Comparison of ENCODE assay signal across 8 cellular contexts in genomic region chr14:31420013-31420318, GRCh38. TPM values are rescaled to one million over a fixed set of nuclear protein-coding genes. Genes with fewer than 3 reads are reported as not detected.
DNase-seq lines count a peak whose midpoint lies in the region; ATAC-seq and TF ChIP-seq lines count a peak whose summit lies in the region.

No MANE protein-coding gene starts in this region.

- peaks cover 6% of the 10 kb centered on the region for H4K20me1 ChIP-seq in osteoblast (ENCODE audit: insufficient read depth, low read length)

- peak overlapping the region; percentile 38 for H3K27ac Mint-ChIP-seq in glutamatergic neuron (ENCODE audit: unreplicated experiment)

- H3K4me3 Mint-ChIP-seq in glutamatergic neuron (ENCODE audit: unreplicated experiment) = peak overlapping the region; percentile 91

- peak; percentile 16 for DNase-seq in DMS153 (lab: John Stamatoyannopoulos, UW)
- no peak for DNase-seq in DMS153 treated with DMSO at 0.1 percent for 48 hours (lab: John Stamatoyannopoulos, UW; ENCODE audit: unreplicated experiment)
- peak; percentile 64 for DNase-seq in LNCaP clone FGC (ENCODE audit: low read depth)
- DNase-seq in activated naive CD4-positive, alpha-beta T cell treated with anti-CD3 and anti-CD28 coated beads, Interleukin-2, amount 50 U/mL, for 16 hours = peak; percentile 14
- peak; percentile 68 for DNase-seq in glutamatergic neuron
- DNase-seq in osteoblast (ENCODE audit: insufficient read length, low spot score, missing footprints) = no peak
- DNase-seq in DMS114 treated with DMSO at 0.1 percent for 48 hours (lab: John Stamatoyannopoulos, UW; ENCODE audit: unreplicated experiment) = no peak

- H3K36me3 ChIP-seq in osteoblast (ENCODE audit: insufficient read depth, low read length) = peaks cover 3% of the 10 kb centered on the region

- peak overlapping the region; percentile 96 for H3K4me2 ChIP-seq in osteoblast (ENCODE audit: insufficient read depth, low read length)

- peaks cover 7% of the 10 kb centered on the region for H3K4me1 Mint-ChIP-seq in glutamatergic neuron (ENCODE audit: low read depth, unreplicated experiment)

- peaks cover 52% of the 10 kb centered on the region for H3K79me2 ChIP-seq in osteoblast (ENCODE audit: insufficient read depth, low read length)

- TF ChIP-seq CTCF in LNCaP clone FGC (IDR thresholded peaks at IDR 0.05; ENCODE audit: control insufficient read depth, extremely low read depth, insufficient read depth) (no peak), glutamatergic neuron (IDR thresholded peaks at IDR 0.05; ENCODE audit: partially characterized antibody, unreplicated experiment) (no peak), osteoblast (IDR thresholded peaks at IDR 0.05; ENCODE audit: extremely low read depth, low read depth, low read length) (no peak)

- peak; percentile 22 for ATAC-seq in GM21825 (IDR thresholded peaks at IDR 0.05; ENCODE audit: unreplicated experiment)

- no peaks in the 10 kb centered on the region for H3K9me3 ChIP-seq in osteoblast (ENCODE audit: low read depth, low read length)

- H3K27ac ChIP-seq in osteoblast (ENCODE audit: low read depth, low read length) = peak overlapping the region; percentile 84

- H2AFZ ChIP-seq in osteoblast (ENCODE audit: low read length) = peak overlapping the region; percentile 92

- H3K4me1 ChIP-seq in osteoblast (ENCODE audit: insufficient read depth, low read length) = peaks cover 12% of the 10 kb centered on the region

- H3K4me3 ChIP-seq in LNCaP clone FGC (ENCODE audit: low read depth, low read length) (peak overlapping the region; percentile 99), osteoblast (ENCODE audit: insufficient read depth, low read length) (peak overlapping the region; percentile 100)

- no peaks in the 10 kb centered on the region for H3K9me3 Mint-ChIP-seq in glutamatergic neuron (ENCODE audit: unreplicated experiment)

- no peaks in the 10 kb centered on the region for H3K36me3 Mint-ChIP-seq in glutamatergic neuron (ENCODE audit: unreplicated experiment)

- no peaks in the 10 kb centered on the region for H3K27me3 Mint-ChIP-seq in glutamatergic neuron (ENCODE audit: unreplicated experiment)

- no peaks in the 10 kb centered on the region for H3K27me3 ChIP-seq in osteoblast (ENCODE audit: insufficient read depth, low read length)

RNA-seq across cellular contexts. Expression of gene HEATR5A, which starts 0.4 kb away (rescaled TPM):
- total RNA-seq in glutamatergic neuron (ENCODE audit: unreplicated experiment) (14.1 TPM), osteoblast (38.3 and 46.0 TPM in 2 replicates)

RNA-seq across cellular contexts. Expression of gene DTD2, which starts 37.3 kb away (rescaled TPM):
- total RNA-seq in glutamatergic neuron (ENCODE audit: unreplicated experiment) = 10.3 TPM
- total RNA-seq in osteoblast = 46.0 and 64.1 TPM in 2 replicates

Comparison
In these comparisons a context has a peak if more than half of its experiments do, and no peak if none do; other contexts are left out.
1. DNase-seq: peak in DMS153 (single experiment), LNCaP clone FGC (single experiment), activated naive CD4-positive, alpha-beta T cell treated with anti-CD3 and anti-CD28 coated beads, Interleukin-2, amount 50 U/mL, for 16 hours (single experiment) and glutamatergic neuron (single experiment); none in DMS153 treated with DMSO at 0.1 percent for 48 hours (single experiment), osteoblast (single experiment) and DMS114 treated with DMSO at 0.1 percent for 48 hours (single experiment).